Comparison of ENCODE assay signal across 9 cellular contexts in the genomic region with DNA sequence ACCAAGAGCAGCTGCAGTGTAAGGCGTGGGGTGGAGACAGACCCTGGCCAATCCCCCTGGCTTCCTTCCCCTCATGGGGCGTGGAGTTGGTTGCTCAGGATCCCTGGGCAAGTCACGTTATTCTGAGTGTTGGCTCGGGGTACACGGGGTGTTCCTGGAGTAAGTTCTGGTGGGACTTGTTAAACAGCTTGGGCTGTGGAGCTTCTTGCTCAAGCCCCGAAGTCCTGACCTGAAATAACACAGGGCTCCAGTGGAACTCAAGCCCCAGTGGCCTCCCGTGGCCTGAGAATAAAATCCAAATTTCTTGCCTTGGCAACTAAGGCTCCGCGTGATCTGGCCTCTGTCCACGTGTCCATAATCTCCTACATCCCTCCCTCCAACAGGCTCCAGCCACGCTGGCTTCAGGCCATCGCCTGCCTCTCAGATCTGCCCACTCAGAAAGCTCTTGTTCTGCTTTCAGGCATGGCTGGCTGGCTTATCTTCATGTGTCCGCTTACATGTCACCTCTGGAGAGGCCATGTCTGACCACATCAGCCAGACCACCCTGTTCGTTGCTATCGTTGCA. TPM values are rescaled to one million over a fixed set of nuclear protein-coding genes. Genes with fewer than 3 reads are reported as not detected.
DNase-seq lines count a peak whose midpoint lies in the region; ATAC-seq and TF ChIP-seq lines count a peak whose summit lies in the region.
"Had no signal": no experiment of that assay in that cellular context is flagged by ENCODE, and none has a peak within 500 bp of the region (broad histone marks: within the 10 kb centered on the region; RNA-seq: fewer than 3 reads in every experiment).

No MANE protein-coding gene starts in this region.

- TF ChIP-seq CTCF in breast epithelium (IDR thresholded peaks at IDR 0.05) (no peak), MCF 10A (IDR thresholded peaks at IDR 0.05; ENCODE audit: unreplicated experiment) (no peak), gastroesophageal sphincter (IDR thresholded peaks at IDR 0.05) (no peak), vagina (IDR thresholded peaks at IDR 0.05) (no peak)

- no peaks in the 10 kb centered on the region for H3K27me3 Mint-ChIP-seq in MCF 10A (ENCODE audit: insufficient read depth, unreplicated experiment)

- H3K4me3 ChIP-seq in breast epithelium: peak overlapping the region in 1 of 3 donors; percentile 19
- H3K4me3 ChIP-seq in gastroesophageal sphincter: no peak overlapping the region
- no peak overlapping the region for H3K4me3 ChIP-seq in vagina

- H3K36me3 Mint-ChIP-seq in MCF 10A (ENCODE audit: insufficient read depth, unreplicated experiment): no peaks in the 10 kb centered on the region

- CTCF ChIA-PET in MCF 10A (lab: Yijun Ruan, JAX): interaction anchor here (1.6 to 3.6 kb wide), 2 partner anchors 9 to 15 kb away, joined by 5 to 17 read pairs; no protein-coding TSS in a partner anchor

- H3K27ac ChIP-seq in breast epithelium (peak overlapping the region in 1 of 2 donors; percentile 49), gastroesophageal sphincter (peak overlapping the region in 2 of 4 donors; percentile 12 to 28), vagina (peak overlapping the region; percentile 67)

- no peaks in the 10 kb centered on the region for H3K4me1 Mint-ChIP-seq in MCF 10A (ENCODE audit: insufficient read depth, unreplicated experiment)

- H3K27ac Mint-ChIP-seq in MCF 10A (ENCODE audit: low read depth, unreplicated experiment): no peak overlapping the region

- ATAC-seq in gastroesophageal sphincter: peak; percentile 94
- ATAC-seq in HG03159 (IDR thresholded peaks at IDR 0.05; ENCODE audit: unreplicated experiment): no peak
- ATAC-seq in GM19395 (IDR thresholded peaks at IDR 0.05; ENCODE audit: unreplicated experiment): no peak

- H3K4me1 ChIP-seq in breast epithelium: no peaks in the 10 kb centered on the region
- peaks cover 0 to 12% (median 0%) of the 10 kb centered on the region in 3 donors for H3K4me1 ChIP-seq in gastroesophageal sphincter
- peaks cover 18% of the 10 kb centered on the region for H3K4me1 ChIP-seq in vagina

- WGBS in gastroesophageal sphincter (ENCODE audit: low coverage in 1 of 2), 2 donors: 18 to 47% methylated on average over 8 to 10 of the region's 15 CpGs

- H3K27me3 ChIP-seq in breast epithelium (no peaks in the 10 kb centered on the region), gastroesophageal sphincter (peaks cover 7% of the 10 kb centered on the region), vagina (no peaks in the 10 kb centered on the region)

- DNase-seq in breast epithelium (ENCODE audit: low spot score in 2 of 2) (peak; percentile 47 to 65), MCF 10A (ENCODE audit: unreplicated experiment) (no peak), non-pigmented ciliary epithelial cell (ENCODE audit: low read depth) (peak; percentile 47), vagina (ENCODE audit: extremely low spot score in 2 of 2) (peak in 1 of 2 donors; percentile 96), NCI-H524 treated with DMSO at 0.1 percent for 48 hours (lab: John Stamatoyannopoulos, UW) (no peak)
- DNase-seq: ACHN had no signal

- TF ChIP-seq POLR2A in breast epithelium (IDR thresholded peaks at IDR 0.05) (no peak), gastroesophageal sphincter (IDR thresholded peaks at IDR 0.05) (no peak), vagina (IDR thresholded peaks at IDR 0.05) (no peak)

- no peak for TF ChIP-seq EP300 in gastroesophageal sphincter (IDR thresholded peaks at IDR 0.05)

- no peaks in the 10 kb centered on the region for H3K9me3 Mint-ChIP-seq in MCF 10A (ENCODE audit: unreplicated experiment)

- intact Hi-C loops in breast epithelium (cut with DNase I; ENCODE audit: low total_unique reads): no loop called here
- intact Hi-C loops in MCF 10A (cut with micrococcal nuclease): no loop called here
- intact Hi-C loops in vagina (cut with DNase I): no loop called here

- no peak overlapping the region for H3K4me3 Mint-ChIP-seq in MCF 10A (ENCODE audit: unreplicated experiment)

- no peaks in the 10 kb centered on the region for H3K36me3 ChIP-seq in breast epithelium
- H3K36me3 ChIP-seq in gastroesophageal sphincter: no peaks in the 10 kb centered on the region
- H3K36me3 ChIP-seq in vagina: no peaks in the 10 kb centered on the region

- no peaks in the 10 kb centered on the region for H3K9me3 ChIP-seq in breast epithelium
- H3K9me3 ChIP-seq in gastroesophageal sphincter: no peaks in the 10 kb centered on the region
- H3K9me3 ChIP-seq in vagina: no peaks in the 10 kb centered on the region

- POLR2A ChIA-PET in MCF 10A (lab: Yijun Ruan, JAX): interaction anchor here (0.8 kb wide), 1 partner anchor 8 kb away, joined by 3 read pairs; no protein-coding TSS in a partner anchor

- no TSS peak for BruUV-seq in MCF 10A (replicated peaks; lab: Mats Ljungman, UMichigan)

RNA-seq across cellular contexts. Expression of a gene that starts 49.3 kb away (rescaled TPM):
- total RNA-seq in breast epithelium (under 1 TPM in 1 of 3 donors, not detected in 2; 0.29 TPM), MCF 10A (2022) (not detected in 2 replicates), gastroesophageal sphincter (under 1 TPM in 2 of 4 donors, not detected in 2; 0.12 to 0.27 TPM), vagina (not detected)

Comparison
In these comparisons a context has a peak if more than half of its experiments do, and no peak if none do; other contexts are left out.
1. DNase-seq: peak in breast epithelium (2 of 2) and non-pigmented ciliary epithelial cell (single experiment); none in MCF 10A (single experiment) and NCI-H524 treated with DMSO at 0.1 percent for 48 hours (single experiment).